ENCODE assay signal across 20 cellular contexts in genomic region chr7:128497405-128497804, GRCh38. TPM values are rescaled to one million over a fixed set of nuclear protein-coding genes. Genes with fewer than 3 reads are reported as not detected.
DNase-seq lines count a peak whose midpoint lies in the region; ATAC-seq, FAIRE-seq and TF ChIP-seq lines count a peak whose summit lies in the region.
"Had no signal": no experiment of that assay in that cellular context is flagged by ENCODE, and none has a peak within 500 bp of the region (broad histone marks: within the 10 kb centered on the region; RNA-seq: fewer than 3 reads in every experiment).

No MANE protein-coding gene starts in this region.

- H3K27ac ChIP-seq in K562 (ENCODE audit: extremely low read depth, low read depth, low read length) (no peak overlapping the region), upper lobe of right lung (no peak overlapping the region)
- H3K27ac ChIP-seq: BLaER1, C4-2B had no signal

- no peaks in the 10 kb centered on the region for H3K79me2 ChIP-seq in K562 (ENCODE audit: control insufficient read depth, insufficient read depth, low read length)

- POLR2A ChIA-PET in K562 (lab: Yijun Ruan, JAX), result interaction anchor here (0.6 kb wide), 1 partner anchor 21 kb away, joined by 3 read pairs; no protein-coding TSS in a partner anchor
- POLR2A ChIA-PET in activated CD4-positive, alpha-beta memory T cell treated with anti-CD3 and anti-CD28 coated beads, Interleukin-2, amount 10 ng/mL, durations not matched to agents 7 days and 5 days (lab: Charles Lee), result no interaction called here

- H3K36me3 Mint-ChIP-seq in activated CD4-positive, alpha-beta memory T cell treated with anti-CD3 and anti-CD28 coated beads, Interleukin-2, amount 10 ng/mL, durations not matched to agents 7 days and 5 days (ENCODE audit: low read depth), result peaks cover 38% of the 10 kb centered on the region
- peaks cover 29 to 48% of the 10 kb centered on the region in 2 donors for H3K36me3 Mint-ChIP-seq in stimulated activated naive B cell treated with anti-CD40 and anti-IgM and Interleukin-4, amounts not matched to agents 10 μg/mL and 1 μg/mL and 100 μg/mL, for 72 hours

- no peak for TF ChIP-seq RAD21 in K562 (CRISPR knock-in tag; conservative IDR thresholded peaks at IDR 0.05 in 1 of 2, IDR thresholded peaks at IDR 0.05 in 1 of 2)

- H3K4me3 ChIP-seq in K562 (no peak overlapping the region), upper lobe of right lung (no peak overlapping the region)
- H3K4me3 ChIP-seq: BLaER1 had no signal

- H3K4me1 Mint-ChIP-seq in activated CD4-positive, alpha-beta memory T cell treated with anti-CD3 and anti-CD28 coated beads, Interleukin-2, amount 10 ng/mL, durations not matched to agents 7 days and 5 days, result no peaks in the 10 kb centered on the region
- no peaks in the 10 kb centered on the region for H3K4me1 Mint-ChIP-seq in stimulated activated naive B cell treated with anti-CD40 and anti-IgM and Interleukin-4, amounts not matched to agents 10 μg/mL and 1 μg/mL and 100 μg/mL, for 72 hours
- H3K4me1 Mint-ChIP-seq: B cell had no signal

- CTCF ChIA-PET in K562 (lab: Yijun Ruan, JAX; ENCODE audit: low intra/inter-chr PET ratio), result no interaction called here
- CTCF ChIA-PET in activated CD4-positive, alpha-beta memory T cell treated with anti-CD3 and anti-CD28 coated beads, Interleukin-2, amount 10 ng/mL, durations not matched to agents 7 days and 5 days (lab: Charles Lee), result no interaction called here

- H3K27me3 Mint-ChIP-seq in activated CD4-positive, alpha-beta memory T cell treated with anti-CD3 and anti-CD28 coated beads, Interleukin-2, amount 10 ng/mL, durations not matched to agents 7 days and 5 days, result no peaks in the 10 kb centered on the region
- H3K27me3 Mint-ChIP-seq in stimulated activated naive B cell treated with anti-CD40 and anti-IgM and Interleukin-4, amounts not matched to agents 10 μg/mL and 1 μg/mL and 100 μg/mL, for 72 hours, result no peaks in the 10 kb centered on the region
- H3K27me3 Mint-ChIP-seq: B cell; CD4-positive, CD25-positive, alpha-beta regulatory T cell had no signal

- BruUV-seq in K562 (replicated peaks; lab: Mats Ljungman, UMichigan), result no TSS peak

- 93% methylated on average over 9 of the region's 9 CpGs for WGBS in K562 (ENCODE audit: insufficient coverage, low coverage, missing lambda C conversion rate)

- H3K9me3 ChIP-seq in K562 (replicated peaks; ENCODE audit: control insufficient read depth, insufficient read depth, low read depth, low read length) (no peaks in the 10 kb centered on the region), upper lobe of right lung (no peaks in the 10 kb centered on the region)
- H3K9me3 ChIP-seq: BLaER1, Caco-2 had no signal

- no peak overlapping the region for H3K4me3 Mint-ChIP-seq in activated CD4-positive, alpha-beta memory T cell treated with anti-CD3 and anti-CD28 coated beads, Interleukin-2, amount 10 ng/mL, durations not matched to agents 7 days and 5 days
- H3K4me3 Mint-ChIP-seq in stimulated activated naive B cell treated with anti-CD40 and anti-IgM and Interleukin-4, amounts not matched to agents 10 μg/mL and 1 μg/mL and 100 μg/mL, for 72 hours, result no peak overlapping the region
- H3K4me3 Mint-ChIP-seq: B cell; CD4-positive, CD25-positive, alpha-beta regulatory T cell; CD8-positive, alpha-beta T cell had no signal

- H3K9me3 Mint-ChIP-seq in activated CD4-positive, alpha-beta memory T cell treated with anti-CD3 and anti-CD28 coated beads, Interleukin-2, amount 10 ng/mL, durations not matched to agents 7 days and 5 days, result no peaks in the 10 kb centered on the region
- no peaks in the 10 kb centered on the region for H3K9me3 Mint-ChIP-seq in stimulated activated naive B cell treated with anti-CD40 and anti-IgM and Interleukin-4, amounts not matched to agents 10 μg/mL and 1 μg/mL and 100 μg/mL, for 72 hours
- H3K9me3 Mint-ChIP-seq: CD4-positive, CD25-positive, alpha-beta regulatory T cell; CD8-positive, alpha-beta T cell had no signal

- no peaks in the 10 kb centered on the region for H3K9me1 ChIP-seq in K562 (ENCODE audit: control insufficient read depth, insufficient read depth, low read length)

- no peak overlapping the region for H3K4me2 ChIP-seq in K562 (ENCODE audit: insufficient read depth, low read length)
- H3K4me2 ChIP-seq: BLaER1 had no signal

- no peaks in the 10 kb centered on the region for H4K20me1 ChIP-seq in K562 (replicated peaks; ENCODE audit: control insufficient read depth, insufficient read depth, low read length)
- H4K20me1 ChIP-seq: BLaER1 had no signal

- no peak overlapping the region for H2AFZ ChIP-seq in K562 (ENCODE audit: low read depth, low read length)

- intact Hi-C loops in K562 (cut with micrococcal nuclease), result no loop called here
- intact Hi-C loops in upper lobe of right lung (cut with DNase I), result no loop called here

- DNase-seq in K562 (ENCODE audit: extremely low read depth in 1 of 4, low spot score in 3 of 4), result no peak
- DNase-seq in mesenteric fat pad (ENCODE audit: low spot score), result peak; percentile 59
- DNase-seq in upper lobe of right lung, result peak; percentile 27
- no peak for DNase-seq in activated CD4-positive, alpha-beta memory T cell treated with anti-CD3 and anti-CD28 coated beads, Interleukin-2, amount 10 ng/mL, durations not matched to agents 7 days and 5 days
- no peak for DNase-seq in stimulated activated CD4-positive, alpha-beta T cell treated with anti-CD3 and anti-CD28 coated beads, Interleukin-12 subunit alpha, Interleukin-12 subunit beta, amount 100 ng/mL, for 4 hours
- DNase-seq in stimulated activated naive B cell treated with anti-CD40 and anti-IgM and Interleukin-4, amounts not matched to agents 10 μg/mL and 1 μg/mL and 100 μg/mL, for 72 hours, result no peak
- DNase-seq: Caco-2; CD4-positive, CD25-positive, alpha-beta regulatory T cell; CD8-positive, alpha-beta T cell; DMS153; DND-41; GOT3; HCEC 1CT had no signal

- H3K4me1 ChIP-seq in K562 (replicated peaks in 1 of 2; ENCODE audit: control insufficient read depth in 2 of 2, insufficient read depth in 2 of 2, low read length in 2 of 2) (no peaks in the 10 kb centered on the region), upper lobe of right lung (no peaks in the 10 kb centered on the region)
- H3K4me1 ChIP-seq: BLaER1, Caco-2 had no signal

- in situ Hi-C loops in K562 (cut with MboI), result no loop called here

- peaks cover 81% of the 10 kb centered on the region for H3K36me3 ChIP-seq in K562 (ENCODE audit: control insufficient read depth, insufficient read depth, low read length)
- peaks cover 46% of the 10 kb centered on the region for H3K36me3 ChIP-seq in upper lobe of right lung

- no peak overlapping the region for H3K27ac Mint-ChIP-seq in activated CD4-positive, alpha-beta memory T cell treated with anti-CD3 and anti-CD28 coated beads, Interleukin-2, amount 10 ng/mL, durations not matched to agents 7 days and 5 days
- H3K27ac Mint-ChIP-seq in stimulated activated naive B cell treated with anti-CD40 and anti-IgM and Interleukin-4, amounts not matched to agents 10 μg/mL and 1 μg/mL and 100 μg/mL, for 72 hours, result no peak overlapping the region
- H3K27ac Mint-ChIP-seq: B cell; CD4-positive, CD25-positive, alpha-beta regulatory T cell; CD8-positive, alpha-beta T cell had no signal

- H3K27me3 ChIP-seq in K562 (ENCODE audit: control insufficient read depth in 2 of 2, insufficient read depth in 2 of 2, low read length in 2 of 2) (no peaks in the 10 kb centered on the region), upper lobe of right lung (no peaks in the 10 kb centered on the region)
- H3K27me3 ChIP-seq: BLaER1 had no signal

- peak overlapping the region in 1 of 2 experiments; percentile 11; a peak in 1 of 4 replicates for H3K9ac ChIP-seq in K562 (ENCODE audit: insufficient read depth in 1 of 2, low read depth in 2 of 2, low read length in 2 of 2)
- H3K9ac ChIP-seq: BLaER1 had no signal

- ATAC-seq in K562 (peak; percentile 38; the same call in 1 of the 3 replicates), upper lobe of right lung (no peak)
- no peak for ATAC-seq in stimulated activated naive B cell treated with anti-CD40 and anti-IgM and Interleukin-4, amounts not matched to agents 10 μg/mL and 1 μg/mL and 100 μg/mL, for 72 hours (replicated peaks)
- ATAC-seq: CD8-positive, alpha-beta T cell had no signal

- no peak for TF ChIP-seq POLR2A in K562 (conservative IDR thresholded peaks at IDR 0.05)

- no peak for TF ChIP-seq EP300 in K562 (IDR thresholded peaks at IDR 0.05; ENCODE audit: low read length)

- TF ChIP-seq CTCF in K562 (IDR thresholded peaks at IDR 0.05 in 2 of 3, conservative IDR thresholded peaks at IDR 0.05 in 1 of 3; ENCODE audit: insufficient read depth in 2 of 3, low read depth in 1 of 3, low read length in 3 of 3) (no peak), upper lobe of right lung (IDR thresholded peaks at IDR 0.05) (no peak)

- FAIRE-seq in K562 (lab: Jason Lieb, UNC), result no peak
- FAIRE-seq: A204.1, G401.6, GM12892, H54 had no signal

RNA-seq across cellular contexts. Expression of gene METTL2B, which starts 20.9 kb away (rescaled TPM):
- total RNA-seq in K562 (2011; cell fraction: chromatin; rRNA removed; ENCODE audit: low replicate concordance), result 218 and 250 TPM in 2 replicates
- 132 and 144 TPM in 2 replicates for total RNA-seq in K562 (2011; cell fraction: nucleolus; rRNA removed)
- 200 and 284 TPM in 2 replicates for total RNA-seq in K562 (2011; cell fraction: nucleoplasm; rRNA removed)
- total RNA-seq in K562 (2014; rRNA removed) (46.9 and 75.6 TPM in 2 replicates), K562 (2014; rRNA removed; fragmentation: Illumina TruSeq; extraction: Trizol) (73.2 and 84.9 TPM in 2 replicates), K562 (2015; rRNA removed; fragmentation: Illumina TruSeq; extraction: Trizol) (78.6 and 82.0 TPM in 2 replicates), K562 (2021) (62.8 and 64.9 TPM in 2 replicates), mesenteric fat pad (26.6 TPM), upper lobe of right lung (22.1 TPM)
- polyA plus RNA-seq in K562 (2011; rRNA removed) (47.4 and 79.2 TPM in 2 replicates), K562 (2014; fragmentation: Illumina TruSeq; extraction: Trizol) (64.1 and 68.9 TPM in 2 replicates), K562 (2014; fragmentation: Nextera tagmentation; extraction: Ambion mirVana) (10 to 100 TPM; 91.0 to 95.7 TPM), K562 (2014; rRNA removed) (35.9 and 41.8 TPM in 2 replicates)
- polyA plus RNA-seq in K562 (2011; cell fraction: cytosol; rRNA removed), result 29.8 and 29.9 TPM in 2 replicates
- 24.4 and 35.3 TPM in 2 replicates for polyA plus RNA-seq in K562 (2011; cell fraction: nucleus; rRNA removed)
- 35.0 and 47.7 TPM in 2 replicates for polyA plus RNA-seq in K562 (2012)
- polyA minus RNA-seq in K562 (2011; rRNA and poly(A)+ RNA removed), result 88.7 and 120 TPM in 2 replicates
- polyA minus RNA-seq in K562 (2011; cell fraction: cytosol; rRNA and poly(A)+ RNA removed), result 32.5 and 50.1 TPM in 2 replicates
- 47.7 and 57.1 TPM in 2 replicates for polyA minus RNA-seq in K562 (2011; cell fraction: nucleus; rRNA and poly(A)+ RNA removed)
- 10 to 100 TPM; 23.3 to 27.8 TPM for total RNA-seq in activated CD4-positive, alpha-beta memory T cell treated with anti-CD3 and anti-CD28 coated beads, Interleukin-2, amount 10 ng/mL, durations not matched to agents 7 days and 5 days

RNA-seq across cellular contexts. Expression of gene HILPDA, which starts 41.7 kb away (rescaled TPM):
- total RNA-seq in K562 (2011; cell fraction: chromatin; rRNA removed; ENCODE audit: low replicate concordance), result 42.5 and 74.9 TPM in 2 replicates
- total RNA-seq in K562 (2011; cell fraction: nucleolus; rRNA removed), result 69.3 and 79.4 TPM in 2 replicates
- 70.7 and 78.6 TPM in 2 replicates for total RNA-seq in K562 (2011; cell fraction: nucleoplasm; rRNA removed)
- total RNA-seq in K562 (2014; rRNA removed), result 8.3 and 14.2 TPM in 2 replicates
- 14.5 and 16.7 TPM in 2 replicates for total RNA-seq in K562 (2014; rRNA removed; fragmentation: Illumina TruSeq; extraction: Trizol)
- 23.0 and 23.5 TPM in 2 replicates for total RNA-seq in K562 (2015; rRNA removed; fragmentation: Illumina TruSeq; extraction: Trizol)
- total RNA-seq in K562 (2021), result 10.5 and 10.7 TPM in 2 replicates
- 71.8 and 102 TPM in 2 replicates for polyA plus RNA-seq in K562 (2011; rRNA removed)
- polyA plus RNA-seq in K562 (2011; cell fraction: cytosol; rRNA removed), result 68.1 and 117 TPM in 2 replicates
- polyA plus RNA-seq in K562 (2011; cell fraction: nucleus; rRNA removed), result 37.3 and 64.2 TPM in 2 replicates
- 13.2 and 14.2 TPM in 2 replicates for polyA plus RNA-seq in K562 (2012)
- polyA plus RNA-seq in K562 (2014; fragmentation: Illumina TruSeq; extraction: Trizol), result 18.9 and 26.0 TPM in 2 replicates
- polyA plus RNA-seq in K562 (2014; fragmentation: Nextera tagmentation; extraction: Ambion mirVana), result 10 to 100 TPM; 28.6 to 40.5 TPM
- 16.4 and 25.5 TPM in 2 replicates for polyA plus RNA-seq in K562 (2014; rRNA removed)
- polyA minus RNA-seq in K562 (2011; rRNA and poly(A)+ RNA removed), result 29.9 and 51.9 TPM in 2 replicates
- polyA minus RNA-seq in K562 (2011; cell fraction: cytosol; rRNA and poly(A)+ RNA removed), result 11.6 and 15.9 TPM in 2 replicates
- 19.5 and 63.9 TPM in 2 replicates for polyA minus RNA-seq in K562 (2011; cell fraction: nucleus; rRNA and poly(A)+ RNA removed)
- 31.1 TPM for total RNA-seq in mesenteric fat pad
- 8.9 TPM for total RNA-seq in upper lobe of right lung
- 10 to 100 TPM; 51.8 to 53.4 TPM for total RNA-seq in activated CD4-positive, alpha-beta memory T cell treated with anti-CD3 and anti-CD28 coated beads, Interleukin-2, amount 10 ng/mL, durations not matched to agents 7 days and 5 days

Comparison
In these comparisons a context has a peak if more than half of its experiments do, and no peak if none do; other contexts are left out.
1. DNase-seq: peak in mesenteric fat pad (single experiment) and upper lobe of right lung (single experiment); none in K562 (0 of 4), activated CD4-positive, alpha-beta memory T cell treated with anti-CD3 and anti-CD28 coated beads, Interleukin-2, amount 10 ng/mL, durations not matched to agents 7 days and 5 days (single experiment), stimulated activated CD4-positive, alpha-beta T cell treated with anti-CD3 and anti-CD28 coated beads, Interleukin-12 subunit alpha, Interleukin-12 subunit beta, amount 100 ng/mL, for 4 hours (single experiment) and stimulated activated naive B cell treated with anti-CD40 and anti-IgM and Interleukin-4, amounts not matched to agents 10 μg/mL and 1 μg/mL and 100 μg/mL, for 72 hours (single experiment).